ENCODE assay signal across 8 cellular contexts in the genomic region with DNA sequence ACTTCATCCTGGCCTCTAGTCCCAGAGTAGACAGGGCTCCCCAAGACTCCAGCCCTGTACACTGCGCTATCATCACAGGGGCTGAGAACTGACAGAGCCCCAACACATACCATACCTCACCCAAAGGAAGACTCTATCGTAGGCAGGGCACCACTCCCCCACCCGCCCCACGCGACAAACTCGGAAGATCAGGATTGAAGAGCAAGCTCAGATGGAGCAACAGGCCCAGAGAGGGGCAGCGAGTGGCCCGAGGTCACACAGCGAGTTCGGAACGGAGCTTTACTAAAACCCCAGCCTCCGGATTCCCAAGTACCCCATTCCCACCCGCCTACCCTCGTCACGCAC. TPM values are rescaled to one million over a fixed set of nuclear protein-coding genes. Genes with fewer than 3 reads are reported as not detected.
DNase-seq lines count a peak whose midpoint lies in the region; TF ChIP-seq lines count a peak whose summit lies in the region.

No MANE protein-coding gene starts in this region.

- DNase-seq in activated effector memory CD4-positive, alpha-beta T cell treated with anti-CD3 and anti-CD28 coated beads, Interleukin-2, amount 50 U/mL, for 16 hours = peak; percentile 66
- DNase-seq in activated effector memory CD4-positive, alpha-beta T cell treated with Interleukin-2 at 50 U/mL for 16 hours = no peak
- DNase-seq in activated CD4-positive, alpha-beta T cell treated with anti-CD3 and anti-CD28 coated beads for 4 hours = peak; percentile 8 to 19
- DNase-seq in fibroblast of villous mesenchyme (ENCODE audit: low read depth) = no peak
- DNase-seq in prostate gland (ENCODE audit: low spot score) = no peak
- DNase-seq in OCI-M1 (lab: John Stamatoyannopoulos, UW) = no peak
- no peak for DNase-seq in posterior cingulate gyrus
- DNase-seq in NCI-H1105 treated with DMSO at 0.1 percent for 48 hours (lab: John Stamatoyannopoulos, UW) = no peak

- intact Hi-C loops in prostate gland (cut with DNase I) = no loop called here
- intact Hi-C loops in posterior cingulate gyrus (cut with DNase I) = loop anchor here (1.0 kb wide), 1 partner anchor 15 kb away; no protein-coding TSS in a partner anchor

- H3K27ac ChIP-seq in prostate gland = peak overlapping the region; percentile 50 to 69

- TF ChIP-seq POLR2A in prostate gland (IDR thresholded peaks at IDR 0.05) = no peak

- no peaks in the 10 kb centered on the region for H3K9me3 ChIP-seq in prostate gland

- no peak for TF ChIP-seq CTCF in fibroblast of villous mesenchyme (IDR thresholded peaks at IDR 0.05; ENCODE audit: insufficient read depth, low read depth, low read length)
- no peak for TF ChIP-seq CTCF in prostate gland (IDR thresholded peaks at IDR 0.05)

- H3K4me3 ChIP-seq in fibroblast of villous mesenchyme (ENCODE audit: low read depth, low read length) (peak overlapping the region; percentile 70), prostate gland (peak overlapping the region; percentile 68 to 89)

- no peaks in the 10 kb centered on the region for H3K36me3 ChIP-seq in prostate gland

- WGBS in prostate gland = 5% methylated on average over 13 of the region's 15 CpGs

- H3K27me3 ChIP-seq in prostate gland (replicated peaks; ENCODE audit: insufficient read depth) = no peaks in the 10 kb centered on the region

- no peaks in the 10 kb centered on the region for H3K4me1 ChIP-seq in prostate gland (replicated peaks)

RNA-seq across cellular contexts. Expression of a gene that starts 15.7 kb away (rescaled TPM):
- total RNA-seq in fibroblast of villous mesenchyme (31.1 and 35.1 TPM in 2 replicates), prostate gland (10 to 100 TPM; 12.8 to 20.8 TPM)

RNA-seq across cellular contexts. Expression of a gene that starts 58.7 kb away (rescaled TPM):
- total RNA-seq in fibroblast of villous mesenchyme (108 and 116 TPM in 2 replicates), prostate gland (10 to 100 TPM; 55.8 to 68.0 TPM)

Comparison
In these comparisons a context has a peak if more than half of its experiments do, and no peak if none do; other contexts are left out.
1. DNase-seq: peak in activated effector memory CD4-positive, alpha-beta T cell treated with anti-CD3 and anti-CD28 coated beads, Interleukin-2, amount 50 U/mL, for 16 hours (single experiment) and activated CD4-positive, alpha-beta T cell treated with anti-CD3 and anti-CD28 coated beads for 4 hours (2 of 2); none in activated effector memory CD4-positive, alpha-beta T cell treated with Interleukin-2 at 50 U/mL for 16 hours (single experiment), fibroblast of villous mesenchyme (single experiment), prostate gland (single experiment), OCI-M1 (single experiment), posterior cingulate gyrus (0 of 10) and NCI-H1105 treated with DMSO at 0.1 percent for 48 hours (single experiment).